ENCODE assay signal across 1 cellular context in genomic region chr1:231162300-231162969, GRCh38.
TF ChIP-seq lines count a peak whose summit lies in the region.

No MANE protein-coding gene starts in this region.

TF ChIP-seq in K562, 482 proteins besides CTCF, POLR2A, EP300 and RAD21 (continued from another document and continues in another):
- TF ChIP-seq AFF4 (CRISPR knock-in tag; IDR thresholded peaks at IDR 0.05) (peak; percentile 30; the same call in 1 of the 2 replicates), TFAP4 (CRISPR knock-in tag; IDR thresholded peaks at IDR 0.05; ENCODE audit: borderline replicate concordance) (peak; percentile 94), ESRRA (IDR thresholded peaks at IDR 0.05; ENCODE audit: borderline replicate concordance, low read depth) (peak; percentile 84; the same call in 1 of the 2 replicates), ZC3H11A (IDR thresholded peaks at IDR 0.05; ENCODE audit: low read depth, low read length) (no peak), RBM14 (IDR thresholded peaks at IDR 0.05; ENCODE audit: borderline replicate concordance, insufficient read depth, low read depth, low read length) (no peak), NCOA1 (IDR thresholded peaks at IDR 0.05; ENCODE audit: low read depth) (peak; percentile 63; the same call in 1 of the 2 replicates), HMGXB4 (CRISPR knock-in tag; IDR thresholded peaks at IDR 0.05) (no peak), HMGN3 (IDR thresholded peaks at IDR 0.05; ENCODE audit: borderline replicate concordance, extremely low read depth, insufficient read length, low read depth, low read length) (peak; percentile 68), MAZ (CRISPR knock-in tag; conservative IDR thresholded peaks at IDR 0.05 in 1 of 2, IDR thresholded peaks at IDR 0.05 in 1 of 2) (peak; percentile 67 to 72; a peak in 2 of 4 replicates), FOXA3 (CRISPR knock-in tag; conservative IDR thresholded peaks at IDR 0.05 in 1 of 2, IDR thresholded peaks at IDR 0.05 in 1 of 2) (0 out of 4 replicates have a peak, but pooled peaks of 1 of the 2 experiments have one; percentile 9), PRMT5 (CRISPR knock-in tag; IDR thresholded peaks at IDR 0.05) (peak; percentile 89), CREB1 (IDR thresholded peaks at IDR 0.05) (no peak), CREB1 (CRISPR knock-in tag; IDR thresholded peaks at IDR 0.05) (0 out of 2 replicates have a peak, but pooled peaks have one; percentile 34), SP1 (CRISPR knock-in tag; IDR thresholded peaks at IDR 0.05) (peak; percentile 42; the same call in 1 of the 2 replicates), ZNF431 (CRISPR knock-in tag; IDR thresholded peaks at IDR 0.05) (peak; percentile 58; the same call in 1 of the 2 replicates), ZBTB9 (CRISPR knock-in tag; IDR thresholded peaks at IDR 0.05) (peak; percentile 34; the same call in 1 of the 2 replicates), E2F1 (CRISPR knock-in tag; IDR thresholded peaks at IDR 0.05) (peak; percentile 74; the same call in 1 of the 2 replicates), ATF2 (CRISPR knock-in tag; IDR thresholded peaks at IDR 0.05) (peak; percentile 80; the same call in 1 of the 2 replicates), TGIF2 (CRISPR knock-in tag; IDR thresholded peaks at IDR 0.05) (peak; percentile 96), ATF6 (CRISPR knock-in tag; IDR thresholded peaks at IDR 0.05) (peak; percentile 96), HNRNPK (IDR thresholded peaks at IDR 0.05; ENCODE audit: low read depth, low read length, poor library complexity, severe bottlenecking) (peak; percentile 74), WHSC1 (IDR thresholded peaks at IDR 0.05; ENCODE audit: low read length) (no peak), ILK (tag; IDR thresholded peaks at IDR 0.05; ENCODE audit: borderline replicate concordance, low read depth) (no peak), THRA (IDR thresholded peaks at IDR 0.05) (no peak), GABPB1 (CRISPR knock-in tag; IDR thresholded peaks at IDR 0.05) (peak; percentile 71), TEAD1 (CRISPR knock-in tag; IDR thresholded peaks at IDR 0.05) (peak in 1 of 2 experiments; percentile 88; a peak in 2 of 4 replicates), SPI1 (IDR thresholded peaks at IDR 0.05; ENCODE audit: borderline replicate concordance, low read depth, low read length) (no peak), C11orf30 (IDR thresholded peaks at IDR 0.05; ENCODE audit: low read depth) (peak; percentile 83), PTRF (tag; IDR thresholded peaks at IDR 0.05) (no peak), ZFP91 (CRISPR knock-in tag; IDR thresholded peaks at IDR 0.05) (no peak), ATF1 (CRISPR knock-in tag; IDR thresholded peaks at IDR 0.05) (no peak), ATF1 (tag; IDR thresholded peaks at IDR 0.05) (0 out of 2 replicates have a peak, but pooled peaks have one; percentile 38), FOXA1 (IDR thresholded peaks at IDR 0.05; ENCODE audit: borderline replicate concordance) (no peak), RCOR1 (IDR thresholded peaks at IDR 0.05; ENCODE audit: borderline replicate concordance in 1 of 2, low read depth in 2 of 2, low read length in 2 of 2) (0 out of 4 replicates have a peak, but pooled peaks of 1 of the 2 experiments have one; percentile 17), BRCA1 (IDR thresholded peaks at IDR 0.05) (no peak), BRCA1 (CRISPR knock-in tag; IDR thresholded peaks at IDR 0.05) (no peak), ETV6 (IDR thresholded peaks at IDR 0.05; ENCODE audit: borderline replicate concordance in 1 of 2, low read depth in 2 of 2, low read length in 1 of 2) (no peak), ETV6 (CRISPR knock-in tag; IDR thresholded peaks at IDR 0.05; ENCODE audit: borderline replicate concordance) (peak; percentile 89; the same call in 1 of the 2 replicates), MTA3 (IDR thresholded peaks at IDR 0.05; ENCODE audit: borderline replicate concordance) (peak; percentile 74; the same call in 1 of the 2 replicates), HDAC2 (IDR thresholded peaks at IDR 0.05) (peak; percentile 53; the same call in 1 of the 2 replicates), USF1 (CRISPR knock-in tag; IDR thresholded peaks at IDR 0.05) (0 out of 2 replicates have a peak, but pooled peaks have one; percentile 16), ZBTB34 (CRISPR knock-in tag; IDR thresholded peaks at IDR 0.05) (no peak), ZKSCAN8 (CRISPR knock-in tag; IDR thresholded peaks at IDR 0.05) (no peak)
